1 cellular context compared by ENCODE assay signal in genomic region chr12:131310227-131310969, GRCh38.
TF ChIP-seq lines count a peak whose summit lies in the region.

No MANE protein-coding gene starts in this region.

TF ChIP-seq in GM23338, 12 proteins besides CTCF, POLR2A, EP300 and RAD21:
- TF ChIP-seq REST (IDR thresholded peaks at IDR 0.05; ENCODE audit: unreplicated experiment) = peak; percentile 3
TF ChIP-seq in GM23338: peak in this region for 1; not testable (repeated sequence) for 11.
